8 cellular contexts compared by ENCODE assay signal in the genomic region with DNA sequence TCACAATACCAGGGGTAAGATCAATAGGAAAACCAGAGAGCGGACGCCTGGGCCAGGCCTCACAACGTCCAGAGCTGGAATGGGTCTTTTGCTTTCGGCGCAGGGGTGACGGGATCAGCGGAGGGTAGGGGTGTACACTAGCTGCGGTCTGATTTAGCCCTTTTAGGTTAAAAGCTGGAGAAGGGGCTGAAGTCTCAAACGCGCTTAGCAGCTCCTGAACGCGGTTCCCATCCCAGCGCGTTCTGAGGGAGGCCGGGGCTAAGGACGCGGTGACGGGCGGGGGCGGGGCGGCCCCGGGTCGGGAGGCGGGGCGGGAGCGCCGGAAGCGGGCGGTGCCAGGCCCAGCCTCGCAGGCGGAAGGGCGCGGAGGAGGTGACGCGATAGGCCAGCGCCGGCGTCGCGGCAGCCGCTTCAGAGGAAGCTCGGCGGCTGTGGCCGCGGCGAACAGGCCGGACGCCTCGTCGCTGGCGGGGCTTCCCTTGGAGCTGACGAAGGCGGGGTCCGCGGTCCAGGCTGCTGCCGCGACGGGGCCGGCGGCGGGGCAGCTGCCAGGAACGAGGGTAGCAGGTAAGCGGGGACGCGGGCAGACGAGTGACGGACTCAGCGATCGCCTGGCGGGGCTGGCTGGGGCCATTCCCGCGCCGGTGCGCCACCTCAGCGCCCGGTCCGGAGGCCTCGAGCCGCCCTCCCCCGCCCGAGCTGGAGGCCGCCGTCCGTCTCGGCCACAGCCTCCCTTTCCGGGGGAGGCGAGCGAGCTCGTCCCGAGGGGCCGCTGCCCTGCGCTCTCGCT. TPM values are rescaled to one million over a fixed set of nuclear protein-coding genes. Genes with fewer than 3 reads are reported as not detected.
A peak's percentile ranks its signal among the peaks of the same experiment; 100 is the strongest.
DNase-seq lines count a peak whose midpoint lies in the region; ATAC-seq and TF ChIP-seq lines count a peak whose summit lies in the region.

A gene with protein sequence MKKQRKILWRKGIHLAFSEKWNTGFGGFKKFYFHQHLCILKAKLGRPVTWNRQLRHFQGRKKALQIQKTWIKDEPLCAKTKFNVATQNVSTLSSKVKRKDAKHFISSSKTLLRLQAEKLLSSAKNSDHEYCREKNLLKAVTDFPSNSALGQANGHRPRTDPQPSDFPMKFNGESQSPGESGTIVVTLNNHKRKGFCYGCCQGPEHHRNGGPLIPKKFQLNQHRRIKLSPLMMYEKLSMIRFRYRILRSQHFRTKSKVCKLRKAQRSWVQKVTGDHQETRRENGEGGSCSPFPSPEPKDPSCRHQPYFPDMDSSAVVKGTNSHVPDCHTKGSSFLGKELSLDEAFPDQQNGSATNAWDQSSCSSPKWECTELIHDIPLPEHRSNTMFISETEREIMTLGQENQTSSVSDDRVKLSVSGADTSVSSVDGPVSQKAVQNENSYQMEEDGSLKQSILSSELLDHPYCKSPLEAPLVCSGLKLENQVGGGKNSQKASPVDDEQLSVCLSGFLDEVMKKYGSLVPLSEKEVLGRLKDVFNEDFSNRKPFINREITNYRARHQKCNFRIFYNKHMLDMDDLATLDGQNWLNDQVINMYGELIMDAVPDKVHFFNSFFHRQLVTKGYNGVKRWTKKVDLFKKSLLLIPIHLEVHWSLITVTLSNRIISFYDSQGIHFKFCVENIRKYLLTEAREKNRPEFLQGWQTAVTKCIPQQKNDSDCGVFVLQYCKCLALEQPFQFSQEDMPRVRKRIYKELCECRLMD (plus strand): TSS at position 414 of the 790 bp plus-strand sequence. CDS start 17,262 bp downstream, outside the sequence.

- no peak for TF ChIP-seq CTCF in PC-9 (conservative IDR thresholded peaks at IDR 0.05)
- TF ChIP-seq CTCF in epithelial cell of proximal tubule (conservative IDR thresholded peaks at IDR 0.05; ENCODE audit: low read depth, low read length), result no peak

- H3K36me3 ChIP-seq in PC-9 (ENCODE audit: low read depth), result 0 out of 2 replicates have a peak, but pooled peaks cover 4% of the 10 kb centered on the region

- DNase-seq in DMS53 treated with DMSO at 0.1 percent for 48 hours (lab: John Stamatoyannopoulos, UW; ENCODE audit: unreplicated experiment), result peak; percentile 64
- DNase-seq in KG1 (lab: John Stamatoyannopoulos, UW), result peak; percentile 89
- peak; percentile 80 to 94 for DNase-seq in PC-9
- peak; percentile 92 for DNase-seq in activated T-cell treated with anti-CD3 and anti-CD28 coated beads, Interleukin-2, amount 50 U/mL, for 1 hour
- no peak for DNase-seq in epithelial cell of proximal tubule (ENCODE audit: low read depth)
- DNase-seq in mucosa of gallbladder (ENCODE audit: low spot score), result peak; percentile 93
- DNase-seq in stimulated activated CD8-positive, alpha-beta memory T cell treated with anti-CD3 and anti-CD28 coated beads, Interleukin-4, amount 100 ng/mL, for 24 hours (ENCODE audit: low read depth), result peak; percentile 85

- no peaks in the 10 kb centered on the region for H3K9me3 ChIP-seq in PC-9 (ENCODE audit: insufficient read depth, low read depth)

- CTCF ChIA-PET in PC-9 (lab: Charles Lee), result interaction anchor here (0.6 to 0.9 kb wide), 4 partner anchors 19 to 174 kb away, joined by 3 to 8 read pairs (median 4); no protein-coding TSS in a partner anchor

- peak within 1 kb of the TSS; percentile 99 for H2AFZ ChIP-seq in PC-9

- no peaks in the 10 kb centered on the region for H3K9me2 ChIP-seq in PC-9 (ENCODE audit: insufficient read depth)

- H3K4me2 ChIP-seq in PC-9, result peak within 1 kb of the TSS; percentile 96

- H3K27me3 ChIP-seq in PC-9 (ENCODE audit: insufficient read depth, low read depth), result no peaks in the 10 kb centered on the region

- 0 out of 2 replicates have a peak, but pooled peaks cover 3% of the 10 kb centered on the region for H3F3A ChIP-seq in PC-9 (ENCODE audit: insufficient read depth, low read depth)

- H4K20me1 ChIP-seq in PC-9 (ENCODE audit: insufficient read depth), result peaks cover 36% of the 10 kb centered on the region

- intact Hi-C loops in PC-9 (cut with micrococcal nuclease; ENCODE audit: unreplicated experiment), result loop anchor here (5.0 kb wide), 2 partner anchors 75 to 125 kb away; a partner anchor contains a TSS

- H3K4me1 ChIP-seq in PC-9 (replicated peaks; ENCODE audit: insufficient read depth), result peaks cover 15% of the 10 kb centered on the region

- ATAC-seq in GM21737 (IDR thresholded peaks at IDR 0.05; ENCODE audit: unreplicated experiment), result peak; percentile 92

- H3K27ac ChIP-seq in PC-9, result peak within 1 kb of the TSS; percentile 40

- H3K4me3 ChIP-seq in PC-9 (peak within 1 kb of the TSS; percentile 95), epithelial cell of proximal tubule (ENCODE audit: low read depth, low read length) (peak within 1 kb of the TSS; percentile 69)

- peaks cover 49% of the 10 kb centered on the region for H3K79me2 ChIP-seq in PC-9 (ENCODE audit: low read depth)

- POLR2A ChIA-PET in PC-9 (lab: Charles Lee; ENCODE audit: unreplicated experiment), result interaction anchor here (0.5 to 1.1 kb wide), 11 partner anchors 8 to 1748 kb away, joined by 3 to 13 read pairs (median 6); no protein-coding TSS in a partner anchor

- BruUV-seq in PC-9 (replicated peaks; lab: Mats Ljungman, UMichigan), result no TSS peak

RNA-seq across cellular contexts. Expression of the gene that starts here (rescaled TPM):
- total RNA-seq in PC-9 (2021), result 52.3 and 60.9 TPM in 2 replicates
- total RNA-seq in epithelial cell of proximal tubule, result 19.7 and 20.0 TPM in 2 replicates
- total RNA-seq in mucosa of gallbladder, result 25.3 TPM
